Comparison of ENCODE assay signal across 15 cellular contexts in the genomic region with DNA sequence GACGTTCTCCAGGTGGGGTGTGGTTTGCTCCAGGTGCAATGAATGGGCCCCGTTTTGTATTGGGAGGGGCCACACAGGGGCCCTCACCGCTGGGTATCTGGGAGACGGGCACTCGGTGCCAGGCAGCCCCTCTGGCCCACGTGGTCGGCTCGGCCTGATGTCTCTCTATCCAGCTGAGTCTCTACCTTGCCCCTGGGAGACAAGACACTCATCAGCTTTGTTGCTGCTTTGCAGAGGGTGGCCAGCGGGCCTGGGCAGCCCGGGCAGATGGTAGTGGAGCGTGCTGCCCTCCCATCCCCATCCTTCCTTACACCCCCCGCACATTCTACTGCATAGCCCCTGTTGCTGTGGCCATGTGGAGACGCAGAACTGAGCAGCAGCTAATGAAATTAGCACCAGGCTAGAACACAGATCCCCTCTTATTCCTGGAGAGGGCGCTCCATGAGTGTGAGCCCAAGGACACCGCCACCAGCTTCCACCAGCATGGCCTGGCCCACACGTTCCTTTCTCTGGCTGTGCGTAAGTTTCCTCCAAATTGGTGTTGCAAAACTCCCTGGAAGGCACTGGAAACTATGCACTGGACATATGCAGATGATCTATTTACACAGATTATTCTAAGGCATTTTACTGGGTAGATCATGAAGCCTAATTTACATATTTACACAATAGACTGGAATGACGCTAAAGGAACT.
DNase-seq lines count a peak whose midpoint lies in the region; ATAC-seq and TF ChIP-seq lines count a peak whose summit lies in the region.
"Had no signal": no experiment of that assay in that cellular context is flagged by ENCODE, and none has a peak within 500 bp of the region (broad histone marks: within the 10 kb centered on the region; RNA-seq: fewer than 3 reads in every experiment).

No MANE protein-coding gene starts in this region.

- ATAC-seq in GM19397 (IDR thresholded peaks at IDR 0.05; ENCODE audit: unreplicated experiment): no peak
- no peak for ATAC-seq in stimulated activated effector memory CD8-positive, alpha-beta T cell treated with anti-CD3 and anti-CD28 coated beads, Interleukin-12 subunit alpha, Interleukin-12 subunit beta, amount 100 ng/mL, for 72 hours
- ATAC-seq: effector memory CD8-positive, alpha-beta T cell; left lobe of liver; naive thymus-derived CD4-positive, alpha-beta T cell; right lobe of liver; stimulated activated naive CD8-positive, alpha-beta T cell treated with anti-CD3 and anti-CD28 coated beads, Interleukin-15, amount 100 ng/mL, for 72 hours had no signal

- H3K9me3 Mint-ChIP-seq in osteocyte (ENCODE audit: unreplicated experiment): no peaks in the 10 kb centered on the region
- no peaks in the 10 kb centered on the region for H3K9me3 Mint-ChIP-seq in stimulated activated effector memory CD8-positive, alpha-beta T cell treated with anti-CD3 and anti-CD28 coated beads, Interleukin-12 subunit alpha, Interleukin-12 subunit beta, amount 100 ng/mL, for 72 hours
- H3K9me3 Mint-ChIP-seq: effector memory CD8-positive, alpha-beta T cell; stimulated activated naive CD8-positive, alpha-beta T cell treated with anti-CD3 and anti-CD28 coated beads, Interleukin-15, amount 100 ng/mL, for 72 hours had no signal

- H3K27ac ChIP-seq in WERI-Rb-1 (no peak overlapping the region), mesendoderm (ENCODE audit: low read depth, low read length) (no peak overlapping the region), testis (no peak overlapping the region)
- H3K27ac ChIP-seq: C4-2B, PC-9, right lobe of liver had no signal

- TF ChIP-seq CTCF in WERI-Rb-1 (IDR thresholded peaks at IDR 0.05; ENCODE audit: low read depth, low read length) (peak; percentile 76), osteocyte (IDR thresholded peaks at IDR 0.05) (no peak), testis (IDR thresholded peaks at IDR 0.05) (no peak)

- CTCF ChIA-PET in HEK293T (lab: Yijun Ruan, JAX): interaction anchor here (0.6 to 1.4 kb wide), 4 partner anchors 9 to 253 kb away, joined by 3 to 5 read pairs (median 5); no protein-coding TSS in a partner anchor

- H3K36me3 Mint-ChIP-seq in osteocyte (ENCODE audit: unreplicated experiment): peaks cover 2% of the 10 kb centered on the region
- H3K36me3 Mint-ChIP-seq in stimulated activated effector memory CD8-positive, alpha-beta T cell treated with anti-CD3 and anti-CD28 coated beads, Interleukin-12 subunit alpha, Interleukin-12 subunit beta, amount 100 ng/mL, for 72 hours: no peaks in the 10 kb centered on the region

- H3K9me3 ChIP-seq in WERI-Rb-1 (ENCODE audit: severe bottlenecking) (peaks cover 2% of the 10 kb centered on the region), testis (no peaks in the 10 kb centered on the region)
- H3K9me3 ChIP-seq: right lobe of liver had no signal

- no peak overlapping the region for H4K8ac ChIP-seq in mesendoderm (ENCODE audit: low read depth, low read length)

- POLR2A ChIA-PET in HEK293T (lab: Yijun Ruan, JAX): no interaction called here

- no peak overlapping the region for H3K18ac ChIP-seq in mesendoderm (ENCODE audit: low read length)

- H3K4me1 ChIP-seq in mesendoderm (ENCODE audit: control insufficient read depth, low read depth, low read length) (no peaks in the 10 kb centered on the region), testis (no peaks in the 10 kb centered on the region)
- H3K4me1 ChIP-seq: right lobe of liver had no signal

- H3K4me3 ChIP-seq in WERI-Rb-1 (ENCODE audit: low read depth, low read length) (no peak overlapping the region), mesendoderm (ENCODE audit: low read length) (no peak overlapping the region), testis (no peak overlapping the region)
- H3K4me3 ChIP-seq: PC-9, right lobe of liver had no signal

- H3K79me1 ChIP-seq in mesendoderm (ENCODE audit: low read length): no peaks in the 10 kb centered on the region

- no peak overlapping the region for H3K23ac ChIP-seq in mesendoderm (ENCODE audit: low read length)

- intact Hi-C loops in testis (cut with DNase I; ENCODE audit: low total_unique reads): no loop called here

- peak; percentile 3 for DNase-seq in CD1c-positive myeloid dendritic cell (ENCODE audit: extremely low spot score)
- peak; percentile 25 for DNase-seq in HEK293T (ENCODE audit: extremely low spot score)
- peak; percentile 47 for DNase-seq in WERI-Rb-1
- DNase-seq in mesendoderm: peak; percentile 69
- no peak for DNase-seq in osteocyte (ENCODE audit: extremely low spot score, unreplicated experiment)
- DNase-seq in testis: no peak
- no peak for DNase-seq in stimulated activated effector memory CD8-positive, alpha-beta T cell treated with anti-CD3 and anti-CD28 coated beads, Interleukin-12 subunit alpha, Interleukin-12 subunit beta, amount 100 ng/mL, for 72 hours (ENCODE audit: low spot score in 2 of 2)
- DNase-seq: effector memory CD8-positive, alpha-beta T cell; naive thymus-derived CD4-positive, alpha-beta T cell; PC-9; stimulated activated naive CD8-positive, alpha-beta T cell treated with anti-CD3 and anti-CD28 coated beads, Interleukin-15, amount 100 ng/mL, for 72 hours had no signal

- no peak for TF ChIP-seq POLR2A in testis (IDR thresholded peaks at IDR 0.05)

- H3K27me3 Mint-ChIP-seq in osteocyte (ENCODE audit: unreplicated experiment): no peaks in the 10 kb centered on the region
- H3K27me3 Mint-ChIP-seq: effector memory CD8-positive, alpha-beta T cell; stimulated activated naive CD8-positive, alpha-beta T cell treated with anti-CD3 and anti-CD28 coated beads, Interleukin-15, amount 100 ng/mL, for 72 hours had no signal

- no peak overlapping the region for H2BK120ac ChIP-seq in mesendoderm (ENCODE audit: low read depth, low read length)

- no peak overlapping the region for H2BK15ac ChIP-seq in mesendoderm (replicated peaks; ENCODE audit: low read depth)

- H2AK5ac ChIP-seq in mesendoderm (ENCODE audit: low read length): no peak overlapping the region

- H3K79me2 ChIP-seq in mesendoderm (ENCODE audit: control insufficient read depth, insufficient read depth, low read length): no peaks in the 10 kb centered on the region

- no peak overlapping the region for H3K4ac ChIP-seq in mesendoderm (ENCODE audit: low read depth, low read length)

- no CpG with 5 or more reads among the region's 18 CpGs for WGBS in mesendoderm (ENCODE audit: extremely low coverage, insufficient coverage, low lambda C conversion rate)
- 90 to 93% methylated on average over 10 to 18 of the region's 18 CpGs for WGBS in testis, 2 donors

- H3K36me3 ChIP-seq in WERI-Rb-1 (no peaks in the 10 kb centered on the region), mesendoderm (ENCODE audit: control insufficient read depth, insufficient read depth, low read length) (no peaks in the 10 kb centered on the region), testis (ENCODE audit: low read depth, missing control alignments) (no peaks in the 10 kb centered on the region)
- H3K36me3 ChIP-seq: right lobe of liver had no signal

- no peak overlapping the region for H3K9ac ChIP-seq in mesendoderm (ENCODE audit: low read length)

- H3K4me3 Mint-ChIP-seq in osteocyte (ENCODE audit: unreplicated experiment): no peak overlapping the region
- no peak overlapping the region for H3K4me3 Mint-ChIP-seq in stimulated activated effector memory CD8-positive, alpha-beta T cell treated with anti-CD3 and anti-CD28 coated beads, Interleukin-12 subunit alpha, Interleukin-12 subunit beta, amount 100 ng/mL, for 72 hours
- H3K4me3 Mint-ChIP-seq: effector memory CD8-positive, alpha-beta T cell; naive thymus-derived CD4-positive, alpha-beta T cell; stimulated activated naive CD8-positive, alpha-beta T cell treated with anti-CD3 and anti-CD28 coated beads, Interleukin-15, amount 100 ng/mL, for 72 hours had no signal

- H3K27ac Mint-ChIP-seq in osteocyte (ENCODE audit: unreplicated experiment): no peak overlapping the region
- no peak overlapping the region for H3K27ac Mint-ChIP-seq in stimulated activated effector memory CD8-positive, alpha-beta T cell treated with anti-CD3 and anti-CD28 coated beads, Interleukin-12 subunit alpha, Interleukin-12 subunit beta, amount 100 ng/mL, for 72 hours
- H3K27ac Mint-ChIP-seq: effector memory CD8-positive, alpha-beta T cell; naive thymus-derived CD4-positive, alpha-beta T cell; stimulated activated naive CD8-positive, alpha-beta T cell treated with anti-CD3 and anti-CD28 coated beads, Interleukin-15, amount 100 ng/mL, for 72 hours had no signal

- no peak overlapping the region for H3K56ac ChIP-seq in mesendoderm (ENCODE audit: low read length)

- H3K4me2 ChIP-seq in mesendoderm (ENCODE audit: low read length): no peak overlapping the region
- H3K4me2 ChIP-seq: PC-9 had no signal

- no peak overlapping the region for H4K5ac ChIP-seq in mesendoderm (ENCODE audit: low read length)

- H3K4me1 Mint-ChIP-seq in osteocyte (ENCODE audit: unreplicated experiment): no peaks in the 10 kb centered on the region
- no peaks in the 10 kb centered on the region for H3K4me1 Mint-ChIP-seq in stimulated activated effector memory CD8-positive, alpha-beta T cell treated with anti-CD3 and anti-CD28 coated beads, Interleukin-12 subunit alpha, Interleukin-12 subunit beta, amount 100 ng/mL, for 72 hours
- H3K4me1 Mint-ChIP-seq: naive thymus-derived CD4-positive, alpha-beta T cell; stimulated activated naive CD8-positive, alpha-beta T cell treated with anti-CD3 and anti-CD28 coated beads, Interleukin-15, amount 100 ng/mL, for 72 hours had no signal

- H2BK5ac ChIP-seq in mesendoderm (ENCODE audit: low read length): no peak overlapping the region

- no peaks in the 10 kb centered on the region for H3K27me3 ChIP-seq in WERI-Rb-1 (ENCODE audit: insufficient read depth, low read depth, severe bottlenecking)
- H3K27me3 ChIP-seq in mesendoderm (ENCODE audit: insufficient read depth, low read length, poor library complexity): no peaks in the 10 kb centered on the region
- H3K27me3 ChIP-seq in testis: no peaks in the 10 kb centered on the region
- H3K27me3 ChIP-seq: right lobe of liver had no signal

TF ChIP-seq in HEK293T, 16 proteins besides CTCF, POLR2A, EP300 and RAD21 (continues in another document):
- TF ChIP-seq TARDBP (IDR thresholded peaks at IDR 0.05) (no peak), LEF1 (IDR thresholded peaks at IDR 0.05; ENCODE audit: borderline replicate concordance) (no peak), SUZ12 (IDR thresholded peaks at IDR 0.05) (no peak), FOXM1 (IDR thresholded peaks at IDR 0.05; ENCODE audit: borderline replicate concordance) (no peak), SP1 (IDR thresholded peaks at IDR 0.05) (no peak), CTBP1 (IDR thresholded peaks at IDR 0.05; ENCODE audit: borderline replicate concordance) (no peak), BHLHE40 (IDR thresholded peaks at IDR 0.05; ENCODE audit: borderline replicate concordance) (no peak), ARNT (IDR thresholded peaks at IDR 0.05) (no peak), NFRKB (IDR thresholded peaks at IDR 0.05) (no peak), ELF4 (IDR thresholded peaks at IDR 0.05) (no peak), ZNF384 (IDR thresholded peaks at IDR 0.05) (no peak), FOXA1 (IDR thresholded peaks at IDR 0.05) (no peak), HDGF (IDR thresholded peaks at IDR 0.05; ENCODE audit: borderline replicate concordance) (no peak)

Comparison
In these comparisons a context has a peak if more than half of its experiments do, and no peak if none do; other contexts are left out.
1. DNase-seq: peak in CD1c-positive myeloid dendritic cell (single experiment), HEK293T (single experiment), WERI-Rb-1 (single experiment) and mesendoderm (single experiment); none in osteocyte (single experiment), testis (single experiment) and stimulated activated effector memory CD8-positive, alpha-beta T cell treated with anti-CD3 and anti-CD28 coated beads, Interleukin-12 subunit alpha, Interleukin-12 subunit beta, amount 100 ng/mL, for 72 hours (0 of 2).